In the genomic region with DNA sequence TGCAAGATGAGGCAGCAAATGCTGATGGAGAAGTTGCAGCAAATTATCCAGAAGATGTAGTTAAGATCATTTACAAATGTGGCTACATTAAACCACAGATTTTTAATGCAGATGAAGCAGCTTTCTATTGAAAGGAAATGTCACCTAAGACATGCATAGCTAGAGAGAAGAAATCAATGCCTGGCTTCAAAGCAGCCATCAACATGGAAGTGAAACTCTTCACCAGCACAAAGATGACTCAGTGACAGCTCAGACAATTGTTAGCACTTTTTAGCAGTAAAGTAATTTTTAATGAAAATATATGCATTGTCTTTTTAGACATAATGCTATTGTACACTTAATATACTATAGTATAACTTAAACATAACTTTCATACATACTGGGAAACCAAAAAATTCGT, we compare ENCODE assay signal across 14 cellular contexts.
DNase-seq lines count a peak whose midpoint lies in the region; ATAC-seq and TF ChIP-seq lines count a peak whose summit lies in the region.
"Had no signal": no experiment of that assay in that cellular context is flagged by ENCODE, and none has a peak within 500 bp of the region (broad histone marks: within the 10 kb centered on the region; RNA-seq: fewer than 3 reads in every experiment).

No MANE protein-coding gene starts in this region.

- no peak for TF ChIP-seq POLR2A in heart left ventricle (IDR thresholded peaks at IDR 0.05)

- CTCF ChIA-PET in Caco-2 (lab: Charles Lee), result no interaction called here

- 36 to 47% (median 44%) methylated on average over 1 of the region's 1 CpG for WGBS in heart left ventricle, 4 donors

- intact Hi-C loops in heart left ventricle (cut with DNase I), result no loop called here
- intact Hi-C loops in Caco-2 (cut with micrococcal nuclease; ENCODE audit: unreplicated experiment), result no loop called here

- TF ChIP-seq CTCF in heart left ventricle (IDR thresholded peaks at IDR 0.05), result no peak
- no peak for TF ChIP-seq CTCF in Caco-2 (IDR thresholded peaks at IDR 0.05; ENCODE audit: insufficient read depth in 1 of 2, low read depth in 1 of 2, low read length in 1 of 2, severe bottlenecking in 1 of 2, unreplicated experiment in 1 of 2)

- H3K4me3 ChIP-seq in heart left ventricle (no peak overlapping the region), Caco-2 (ENCODE audit: low read depth, low read length) (no peak overlapping the region)
- H3K4me3 ChIP-seq: BLaER1 treated with 17β-estradiol and CSF1 and Interleukin-3, amounts not matched to agents 10 nM and 100 nM had no signal

- H3K27me3 Mint-ChIP-seq in Caco-2 (ENCODE audit: insufficient read depth, unreplicated experiment), result peaks cover 13% of the 10 kb centered on the region

- no peak overlapping the region for H3K27ac ChIP-seq in heart left ventricle
- H3K27ac ChIP-seq: BLaER1 treated with 17β-estradiol and CSF1 and Interleukin-3, amounts not matched to agents 10 nM and 100 nM had no signal

- H3K36me3 ChIP-seq in heart left ventricle (no peaks in the 10 kb centered on the region), Caco-2 (ENCODE audit: control insufficient read depth, insufficient read depth, low read length) (no peaks in the 10 kb centered on the region)
- H3K36me3 ChIP-seq: BLaER1 treated with 17β-estradiol and CSF1 and Interleukin-3, amounts not matched to agents 10 nM and 100 nM had no signal

- no peaks in the 10 kb centered on the region for H3K9me3 ChIP-seq in heart left ventricle
- no peaks in the 10 kb centered on the region for H3K9me3 ChIP-seq in Caco-2
- H3K9me3 ChIP-seq: BLaER1 treated with 17β-estradiol and CSF1 and Interleukin-3, amounts not matched to agents 10 nM and 100 nM had no signal

- ATAC-seq in GM18499 (IDR thresholded peaks at IDR 0.05; ENCODE audit: insufficient read depth, unreplicated experiment) (peak; percentile 95), GM19351 (IDR thresholded peaks at IDR 0.05; ENCODE audit: unreplicated experiment) (peak; percentile 97), HG02763 (IDR thresholded peaks at IDR 0.05; ENCODE audit: unreplicated experiment) (peak; percentile 89), HG03442 (IDR thresholded peaks at IDR 0.05; ENCODE audit: unreplicated experiment) (peak; percentile 89), heart left ventricle (no peak)
- ATAC-seq: stimulated activated naive CD8-positive, alpha-beta T cell treated with anti-CD3 and anti-CD28 coated beads, Interleukin-15, Interleukin-2, amounts not matched to agents 100 U/mL and 50 U/mL, for 24 hours had no signal

- H3K9me3 Mint-ChIP-seq in Caco-2 (ENCODE audit: unreplicated experiment), result no peaks in the 10 kb centered on the region

- DNase-seq in heart left ventricle (no peak), Caco-2 (no peak), D341Med (ENCODE audit: low spot score) (no peak), DMS53 (lab: John Stamatoyannopoulos, UW) (no peak)
- DNase-seq: activated CD4-positive, alpha-beta T cell treated with anti-CD3 and anti-CD28 coated beads, Interleukin-2, amount 50 U/mL, for 48 hours; NCI-H1092 treated with DMSO at 0.1 percent for 48 hours; NK-92 treated with Interleukin-12 subunit alpha and Interleukin-12 subunit beta, amount 100 ng/mL, for 24 hours; stimulated activated naive CD8-positive, alpha-beta T cell treated with anti-CD3 and anti-CD28 coated beads, Interleukin-15, Interleukin-2, amounts not matched to agents 100 U/mL and 50 U/mL, for 24 hours; SW 1271 had no signal

- no peak overlapping the region for H3K27ac Mint-ChIP-seq in Caco-2 (ENCODE audit: unreplicated experiment)

- POLR2A ChIA-PET in Caco-2 (lab: Charles Lee), result no interaction called here

- H3K27me3 ChIP-seq in heart left ventricle (no peaks in the 10 kb centered on the region), Caco-2 (replicated peaks; ENCODE audit: control insufficient read depth, insufficient read depth, low read length) (no peaks in the 10 kb centered on the region)
- H3K27me3 ChIP-seq: BLaER1 treated with 17β-estradiol and CSF1 and Interleukin-3, amounts not matched to agents 10 nM and 100 nM had no signal

- no peaks in the 10 kb centered on the region for H3K4me1 ChIP-seq in heart left ventricle
- no peaks in the 10 kb centered on the region for H3K4me1 ChIP-seq in Caco-2

- H3K4me1 Mint-ChIP-seq in Caco-2 (ENCODE audit: low read depth, unreplicated experiment), result no peaks in the 10 kb centered on the region

- no peak overlapping the region for H3K4me3 Mint-ChIP-seq in Caco-2 (ENCODE audit: unreplicated experiment)

- no peaks in the 10 kb centered on the region for H3K36me3 Mint-ChIP-seq in Caco-2 (ENCODE audit: insufficient read depth, unreplicated experiment)

- BruUV-seq in Caco-2 (replicated peaks; lab: Mats Ljungman, UMichigan), result no TSS peak

Comparison
In these comparisons a context has a peak if more than half of its experiments do, and no peak if none do; other contexts are left out.
1. ATAC-seq: peak in GM18499 (single experiment), GM19351 (single experiment), HG02763 (single experiment) and HG03442 (single experiment); none in heart left ventricle (0 of 4).